1 cellular context compared by ENCODE assay signal in genomic region chr19:43901395-43902390, GRCh38.
TF ChIP-seq lines count a peak whose summit lies in the region.

No MANE protein-coding gene starts in this region.

TF ChIP-seq in endothelial cell of umbilical vein, 7 proteins besides CTCF, POLR2A, EP300 and RAD21:
- TF ChIP-seq JUN (IDR thresholded peaks at IDR 0.05; ENCODE audit: borderline replicate concordance, insufficient read depth, insufficient read length, low read depth) (no peak), FOS (IDR thresholded peaks at IDR 0.05; ENCODE audit: borderline replicate concordance, insufficient read depth, low read length) (no peak)
